In the genomic region with DNA sequence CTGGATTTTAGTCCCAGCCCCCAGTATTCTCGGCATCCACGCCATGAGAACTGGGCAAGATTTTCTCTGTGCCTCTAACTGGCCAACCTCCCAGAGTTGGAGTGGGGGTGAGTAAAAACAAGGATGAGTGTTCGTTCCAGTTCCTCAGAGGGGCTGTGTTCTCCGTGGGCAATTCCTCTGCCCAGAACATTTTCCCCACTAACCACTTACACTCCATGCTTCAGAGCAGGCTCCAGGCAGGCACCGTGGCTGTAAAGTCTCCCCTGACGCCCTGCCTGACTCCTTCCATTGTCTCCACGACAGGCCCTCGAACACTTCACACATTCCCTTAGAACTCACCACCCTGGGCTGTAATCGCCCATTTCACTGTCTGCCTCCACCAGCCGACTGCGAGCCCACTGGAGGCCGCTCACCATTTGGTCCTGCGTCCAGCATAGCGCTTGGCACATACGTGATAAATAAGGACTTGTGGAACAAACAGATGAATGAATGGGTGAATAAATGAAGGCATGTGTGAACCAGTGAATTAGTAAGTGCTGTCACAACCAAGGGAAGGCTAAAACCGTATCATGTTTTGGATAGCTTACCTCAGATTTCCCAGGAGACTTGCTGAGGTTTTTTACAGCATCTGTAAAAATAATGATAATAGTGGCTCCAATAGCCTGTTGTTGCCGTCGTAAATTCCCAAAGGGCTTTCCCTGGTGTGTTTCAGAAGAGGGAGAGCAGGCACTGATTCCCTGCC, we compare ENCODE assay signal across 1 cellular context.
TF ChIP-seq lines count a peak whose summit lies in the region.

No MANE protein-coding gene starts in this region.

TF ChIP-seq in H1, 55 proteins besides CTCF, POLR2A, EP300 and RAD21:
- no peak for TF ChIP-seq ZNF274 (IDR thresholded peaks at IDR 0.05; ENCODE audit: borderline replicate concordance, extremely low read depth, low read length)
- no peak for TF ChIP-seq POLR2AphosphoS5 (IDR thresholded peaks at IDR 0.05; ENCODE audit: low read depth, low read length)
- no peak for TF ChIP-seq CTBP2 (IDR thresholded peaks at IDR 0.05; ENCODE audit: borderline replicate concordance, insufficient read depth, insufficient read length, low read length)
- TF ChIP-seq SP1 (IDR thresholded peaks at IDR 0.05; ENCODE audit: low read depth, low read length), result no peak
- TF ChIP-seq, protein P1, sequence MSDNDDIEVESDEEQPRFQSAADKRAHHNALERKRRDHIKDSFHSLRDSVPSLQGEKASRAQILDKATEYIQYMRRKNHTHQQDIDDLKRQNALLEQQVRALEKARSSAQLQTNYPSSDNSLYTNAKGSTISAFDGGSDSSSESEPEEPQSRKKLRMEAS (IDR thresholded peaks at IDR 0.05), result 0 out of 2 replicates have a peak, but pooled peaks have one; percentile 12
